In the genomic region with DNA sequence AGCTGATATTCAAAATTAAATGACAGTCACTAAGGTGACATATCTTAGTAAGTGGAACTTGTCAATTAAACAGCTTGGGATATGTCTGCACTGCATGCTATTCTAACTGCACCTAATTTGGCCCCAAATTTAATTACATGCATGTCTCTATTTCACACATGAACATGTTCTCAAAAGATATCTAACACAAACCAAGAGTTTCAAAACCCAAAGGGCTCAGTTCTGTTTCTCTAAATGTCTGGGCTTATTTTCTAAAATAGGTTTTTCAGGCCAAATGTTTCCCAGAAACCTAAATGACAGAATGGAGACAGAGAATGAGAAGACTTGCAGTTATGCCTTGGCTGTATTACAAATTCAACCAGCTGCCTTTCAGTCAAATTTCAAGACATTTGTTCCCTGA, we compare ENCODE assay signal across 17 cellular contexts. TPM values are rescaled to one million over a fixed set of nuclear protein-coding genes. Genes with fewer than 3 reads are reported as not detected.
DNase-seq lines count a peak whose midpoint lies in the region; ATAC-seq, FAIRE-seq and TF ChIP-seq lines count a peak whose summit lies in the region.
"Had no signal": no experiment of that assay in that cellular context is flagged by ENCODE, and none has a peak within 500 bp of the region (broad histone marks: within the 10 kb centered on the region; RNA-seq: fewer than 3 reads in every experiment).

No MANE protein-coding gene starts in this region.

- TF ChIP-seq EP300 in GM12878 (IDR thresholded peaks at IDR 0.05; ENCODE audit: borderline replicate concordance in 1 of 2, control insufficient read depth in 1 of 2, low read depth in 2 of 2, low read length in 2 of 2) = no peak

- H3K36me3 ChIP-seq in GM12878 (ENCODE audit: control insufficient read depth in 2 of 2, insufficient read depth in 2 of 2, low read length in 1 of 2) = no peaks in the 10 kb centered on the region
- H3K36me3 ChIP-seq: BLaER1, HAP-1 had no signal

- H3K9ac ChIP-seq in GM12878 (ENCODE audit: control insufficient read depth, insufficient read depth, low read length) = no peak overlapping the region
- H3K9ac ChIP-seq: BLaER1 had no signal

- H3K27ac Mint-ChIP-seq in activated T-cell treated with anti-CD3 and anti-CD28 coated beads, Interleukin-2, amount 50 U/mL, for 24 hours = peak overlapping the region; percentile 39
- H3K27ac Mint-ChIP-seq in stimulated activated effector memory CD8-positive, alpha-beta T cell treated with anti-CD3 and anti-CD28 coated beads, Interleukin-12 subunit alpha, Interleukin-12 subunit beta, amount 100 ng/mL, for 72 hours = peak overlapping the region; percentile 29

- H2AFZ ChIP-seq in GM12878 (ENCODE audit: control insufficient read depth, low read depth, low read length) = no peak overlapping the region

- no peak overlapping the region for H3K4me3 Mint-ChIP-seq in activated T-cell treated with anti-CD3 and anti-CD28 coated beads, Interleukin-2, amount 50 U/mL, for 24 hours
- no peak overlapping the region for H3K4me3 Mint-ChIP-seq in stimulated activated effector memory CD8-positive, alpha-beta T cell treated with anti-CD3 and anti-CD28 coated beads, Interleukin-12 subunit alpha, Interleukin-12 subunit beta, amount 100 ng/mL, for 72 hours
- H3K4me3 Mint-ChIP-seq: CD8-positive, alpha-beta memory T cell had no signal

- peaks cover 4% of the 10 kb centered on the region; the same call in 1 of the 2 replicates for H3K4me1 ChIP-seq in GM12878 (ENCODE audit: control insufficient read depth, insufficient read depth, low read length)
- H3K4me1 ChIP-seq: BLaER1, Caco-2, HAP-1 had no signal

- CTCF ChIA-PET in GM12878 (lab: Yijun Ruan, JAX) = interaction anchor here (1.1 kb wide), 1 partner anchor 28 kb away, joined by 3 read pairs; no protein-coding TSS in a partner anchor

- intact Hi-C loops in GM12878 (cut with micrococcal nuclease; ENCODE audit: unreplicated experiment) = no loop called here

- H4K20me1 ChIP-seq in GM12878 (ENCODE audit: control insufficient read depth, insufficient read depth) = no peaks in the 10 kb centered on the region
- H4K20me1 ChIP-seq: BLaER1 had no signal

- H3K4me3 ChIP-seq in GM12865 (ENCODE audit: low read depth, low read length) = no peak overlapping the region
- no peak overlapping the region for H3K4me3 ChIP-seq in GM12878
- H3K4me3 ChIP-seq: BLaER1, HAP-1 had no signal

- DNase-seq in activated T-cell treated with anti-CD3 and anti-CD28 coated beads, Interleukin-2, amount 50 U/mL, for 24 hours = no peak
- DNase-seq in activated T-cell treated with anti-CD3 and anti-CD28 coated beads for 4 hours (no peak), GM12865 (ENCODE audit: low read depth) (peak; percentile 61), GM12878 (ENCODE audit: low read depth, low spot score) (no peak), LoVo (ENCODE audit: low spot score) (no peak), NCI-H526 treated with DMSO at 0.1 percent for 48 hours (lab: John Stamatoyannopoulos, UW) (no peak)
- no peak for DNase-seq in stimulated activated effector memory CD8-positive, alpha-beta T cell treated with anti-CD3 and anti-CD28 coated beads, Interleukin-12 subunit alpha, Interleukin-12 subunit beta, amount 100 ng/mL, for 72 hours (ENCODE audit: low spot score in 2 of 2)
- DNase-seq: 8988T; AML-193; Caco-2; CD8-positive, alpha-beta memory T cell; DND-41; GDM1; IMR-90 had no signal

- no peak for FAIRE-seq in GM12878 (lab: Jason Lieb, UNC)
- FAIRE-seq: H1 had no signal

- no peak for TF ChIP-seq POLR2A in GM12878 (IDR thresholded peaks at IDR 0.05; ENCODE audit: low read depth, low read length)

- POLR2A ChIA-PET in GM12878 (lab: Charles Lee) = interaction anchor here (0.7 kb wide), 1 partner anchor 249 kb away, joined by 3 read pairs; no protein-coding TSS in a partner anchor

- SMC1A ChIA-PET in GM12878 (lab: Charles Lee; ENCODE audit: uncharacterized antibody, unreplicated experiment) = interaction anchor here (0.8 to 1.6 kb wide), 4 partner anchors 8 to 17 kb away, joined by 3 to 5 read pairs (median 4); no protein-coding TSS in a partner anchor

- no TSS peak for BruUV-seq in GM12878 (replicated peaks; lab: Mats Ljungman, UMichigan)

- no peak overlapping the region for H3K27ac ChIP-seq in GM12878 (ENCODE audit: control insufficient read depth, insufficient read depth)
- H3K27ac ChIP-seq: BLaER1 had no signal

- TF ChIP-seq CTCF in GM12865 (IDR thresholded peaks at IDR 0.05; ENCODE audit: insufficient read depth, low read depth, low read length, missing control alignments) = no peak
- no peak for TF ChIP-seq CTCF in GM12878 (IDR thresholded peaks at IDR 0.05 in 2 of 3, conservative IDR thresholded peaks at IDR 0.05 in 1 of 3; ENCODE audit: control insufficient read depth in 2 of 3, extremely low read depth in 1 of 3, insufficient read depth in 1 of 3, low read depth in 3 of 3, low read length in 3 of 3)

- H3K36me3 Mint-ChIP-seq in activated T-cell treated with anti-CD3 and anti-CD28 coated beads, Interleukin-2, amount 50 U/mL, for 24 hours (ENCODE audit: low read depth) = peaks cover 16% of the 10 kb centered on the region
- H3K36me3 Mint-ChIP-seq in stimulated activated effector memory CD8-positive, alpha-beta T cell treated with anti-CD3 and anti-CD28 coated beads, Interleukin-12 subunit alpha, Interleukin-12 subunit beta, amount 100 ng/mL, for 72 hours = peaks cover 34% of the 10 kb centered on the region

- no peaks in the 10 kb centered on the region for H3K79me2 ChIP-seq in GM12878 (ENCODE audit: control insufficient read depth, insufficient read depth, low read length)

- H3K9me3 Mint-ChIP-seq in activated T-cell treated with anti-CD3 and anti-CD28 coated beads, Interleukin-2, amount 50 U/mL, for 24 hours = no peaks in the 10 kb centered on the region
- H3K9me3 Mint-ChIP-seq in stimulated activated effector memory CD8-positive, alpha-beta T cell treated with anti-CD3 and anti-CD28 coated beads, Interleukin-12 subunit alpha, Interleukin-12 subunit beta, amount 100 ng/mL, for 72 hours = no peaks in the 10 kb centered on the region
- H3K9me3 Mint-ChIP-seq: CD8-positive, alpha-beta memory T cell had no signal

- in situ Hi-C loops in GM12878 (cut with MboI) = no loop called here

- peaks cover 22% of the 10 kb centered on the region for H3K4me1 Mint-ChIP-seq in activated T-cell treated with anti-CD3 and anti-CD28 coated beads, Interleukin-2, amount 50 U/mL, for 24 hours (ENCODE audit: low read depth)
- H3K4me1 Mint-ChIP-seq in stimulated activated effector memory CD8-positive, alpha-beta T cell treated with anti-CD3 and anti-CD28 coated beads, Interleukin-12 subunit alpha, Interleukin-12 subunit beta, amount 100 ng/mL, for 72 hours = peaks cover 7% of the 10 kb centered on the region

- H3K4me2 ChIP-seq in GM12878 (ENCODE audit: control insufficient read depth, insufficient read depth) = no peak overlapping the region
- H3K4me2 ChIP-seq: BLaER1 had no signal

- ATAC-seq in GM12878 = peak; percentile 21; the same call in 2 of the 3 replicates
- ATAC-seq in stimulated activated effector memory CD8-positive, alpha-beta T cell treated with anti-CD3 and anti-CD28 coated beads, Interleukin-12 subunit alpha, Interleukin-12 subunit beta, amount 100 ng/mL, for 72 hours = peak; percentile 64

- no peak for TF ChIP-seq RAD21 in GM12878 (IDR thresholded peaks at IDR 0.05; ENCODE audit: insufficient read depth, low read depth, low read length)

- H3K27me3 ChIP-seq in GM12878 (replicated peaks in 1 of 2; ENCODE audit: control insufficient read depth in 2 of 2, insufficient read depth in 2 of 2, low read length in 1 of 2) = no peaks in the 10 kb centered on the region
- H3K27me3 ChIP-seq: BLaER1 had no signal

- H3K9me3 ChIP-seq in GM12878 (replicated peaks; ENCODE audit: control insufficient read depth, insufficient read depth, low read length) = no peaks in the 10 kb centered on the region
- H3K9me3 ChIP-seq: BLaER1, Caco-2, HAP-1 had no signal

- RAD21 ChIA-PET in GM12878 (lab: Charles Lee; ENCODE audit: unreplicated experiment) = no interaction called here

- no peaks in the 10 kb centered on the region for H3K27me3 Mint-ChIP-seq in activated T-cell treated with anti-CD3 and anti-CD28 coated beads, Interleukin-2, amount 50 U/mL, for 24 hours
- H3K27me3 Mint-ChIP-seq: CD8-positive, alpha-beta memory T cell had no signal

RNA-seq across cellular contexts. Expression of a gene that starts 11.3 kb away (rescaled TPM):
- 52.7 and 57.1 TPM in 2 replicates for total RNA-seq in GM12878 (2013; cell fraction: nucleolus; rRNA removed)
- total RNA-seq in GM12878 (2014; rRNA removed) = 11.7 and 15.9 TPM in 2 replicates
- total RNA-seq in GM12878 (2014; rRNA removed; fragmentation: Illumina TruSeq; extraction: Trizol) = 16.8 and 18.0 TPM in 2 replicates
- total RNA-seq in GM12878 (2021) = 12.5 TPM in 2 replicates
- 8.1 TPM for polyA plus RNA-seq in GM12878 (2011; ENCODE audit: low read depth)
- 74.5 and 75.5 TPM in 2 replicates for polyA plus RNA-seq in GM12878 (2011; rRNA removed)
- 65.7 and 79.1 TPM in 2 replicates for polyA plus RNA-seq in GM12878 (2011; cell fraction: cytosol; rRNA removed)
- polyA plus RNA-seq in GM12878 (2011; cell fraction: nucleus; rRNA removed) = 22.2 and 26.9 TPM in 2 replicates
- 13.3 and 14.9 TPM in 2 replicates for polyA plus RNA-seq in GM12878 (2012)
- polyA plus RNA-seq in GM12878 (2014; fragmentation: Illumina TruSeq; extraction: Trizol) = 20.5 and 22.6 TPM in 2 replicates
- 10 to 100 TPM; 12.6 to 16.2 TPM for polyA plus RNA-seq in GM12878 (2014; fragmentation: Nextera tagmentation; extraction: Ambion mirVana)
- 15.7 and 15.8 TPM in 2 replicates for polyA plus RNA-seq in GM12878 (2014; rRNA removed)
- 10 to 100 TPM; 13.7 to 14.2 TPM for polyA plus RNA-seq in GM12878 (2016; fragmentation: Nextera tagmentation; extraction: Ambion mirVana)
- 49.7 and 57.1 TPM in 2 replicates for polyA minus RNA-seq in GM12878 (2011; rRNA and poly(A)+ RNA removed)
- polyA minus RNA-seq in GM12878 (2011; cell fraction: cytosol; rRNA and poly(A)+ RNA removed) = 19.2 and 22.4 TPM in 2 replicates
- 15.2 and 23.0 TPM in 2 replicates for polyA minus RNA-seq in GM12878 (2011; cell fraction: nucleus; rRNA and poly(A)+ RNA removed)

RNA-seq across cellular contexts. Expression of a gene that starts 14.0 kb away (rescaled TPM):
- total RNA-seq in GM12878 (2013; cell fraction: nucleolus; rRNA removed) = 43.7 and 102 TPM in 2 replicates
- 55.4 and 81.8 TPM in 2 replicates for total RNA-seq in GM12878 (2014; rRNA removed)
- total RNA-seq in GM12878 (2014; rRNA removed; fragmentation: Illumina TruSeq; extraction: Trizol) = 127 and 135 TPM in 2 replicates
- total RNA-seq in GM12878 (2021) = 126 and 133 TPM in 2 replicates
- polyA plus RNA-seq in GM12878 (2011; ENCODE audit: low read depth) = 21.8 TPM
- 68.3 and 124 TPM in 2 replicates for polyA plus RNA-seq in GM12878 (2011; rRNA removed)
- 25.5 and 27.9 TPM in 2 replicates for polyA plus RNA-seq in GM12878 (2011; cell fraction: cytosol; rRNA removed)
- 14.5 and 18.7 TPM in 2 replicates for polyA plus RNA-seq in GM12878 (2011; cell fraction: nucleus; rRNA removed)
- polyA plus RNA-seq in GM12878 (2012) = 39.6 and 47.4 TPM in 2 replicates
- 98.4 and 130 TPM in 2 replicates for polyA plus RNA-seq in GM12878 (2014; fragmentation: Illumina TruSeq; extraction: Trizol)
- 10 to 100 TPM; 40.5 to 41.7 TPM for polyA plus RNA-seq in GM12878 (2014; fragmentation: Nextera tagmentation; extraction: Ambion mirVana)
- 47.3 and 60.3 TPM in 2 replicates for polyA plus RNA-seq in GM12878 (2014; rRNA removed)
- polyA plus RNA-seq in GM12878 (2016; fragmentation: Nextera tagmentation; extraction: Ambion mirVana) = 10 to 100 TPM; 53.5 to 55.7 TPM
- polyA minus RNA-seq in GM12878 (2011; rRNA and poly(A)+ RNA removed) = 63.1 and 97.2 TPM in 2 replicates
- polyA minus RNA-seq in GM12878 (2011; cell fraction: cytosol; rRNA and poly(A)+ RNA removed) = 28.1 and 33.3 TPM in 2 replicates
- 29.3 and 34.8 TPM in 2 replicates for polyA minus RNA-seq in GM12878 (2011; cell fraction: nucleus; rRNA and poly(A)+ RNA removed)

RNA-seq across cellular contexts. Expression of a gene that starts 49.0 kb away (rescaled TPM):
- 1.5 TPM in 2 replicates for total RNA-seq in GM12878 (2013; cell fraction: nucleolus; rRNA removed)
- total RNA-seq in GM12878 (2014; rRNA removed) = 0.22 and 0.45 TPM in 2 replicates
- total RNA-seq in GM12878 (2014; rRNA removed; fragmentation: Illumina TruSeq; extraction: Trizol) = 0.22 and 0.28 TPM in 2 replicates
- total RNA-seq in GM12878 (2021) = 0.40 and 0.69 TPM in 2 replicates
- 1.0 TPM for polyA plus RNA-seq in GM12878 (2011; ENCODE audit: low read depth)
- polyA plus RNA-seq in GM12878 (2011; rRNA removed) = 10.6 and 11.3 TPM in 2 replicates
- polyA plus RNA-seq in GM12878 (2011; cell fraction: cytosol; rRNA removed) = 7.6 and 10.4 TPM in 2 replicates
- polyA plus RNA-seq in GM12878 (2011; cell fraction: nucleus; rRNA removed) = 15.7 and 18.2 TPM in 2 replicates
- polyA plus RNA-seq in GM12878 (2012) = 1.1 and 1.5 TPM in 2 replicates
- polyA plus RNA-seq in GM12878 (2014; fragmentation: Illumina TruSeq; extraction: Trizol) = 0.48 and 0.71 TPM in 2 replicates
- under 1 TPM; 0.13 to 0.15 TPM for polyA plus RNA-seq in GM12878 (2014; fragmentation: Nextera tagmentation; extraction: Ambion mirVana)
- 0.36 and 0.40 TPM in 2 replicates for polyA plus RNA-seq in GM12878 (2014; rRNA removed)
- under 1 TPM; 0.24 to 0.96 TPM for polyA plus RNA-seq in GM12878 (2016; fragmentation: Nextera tagmentation; extraction: Ambion mirVana)
- 5.4 and 6.6 TPM in 2 replicates for polyA minus RNA-seq in GM12878 (2011; rRNA and poly(A)+ RNA removed)
- 2.3 and 2.9 TPM in 2 replicates for polyA minus RNA-seq in GM12878 (2011; cell fraction: cytosol; rRNA and poly(A)+ RNA removed)
- polyA minus RNA-seq in GM12878 (2011; cell fraction: nucleus; rRNA and poly(A)+ RNA removed) = 3.6 and 4.0 TPM in 2 replicates
